14 cellular contexts compared by ENCODE assay signal in the genomic region with DNA sequence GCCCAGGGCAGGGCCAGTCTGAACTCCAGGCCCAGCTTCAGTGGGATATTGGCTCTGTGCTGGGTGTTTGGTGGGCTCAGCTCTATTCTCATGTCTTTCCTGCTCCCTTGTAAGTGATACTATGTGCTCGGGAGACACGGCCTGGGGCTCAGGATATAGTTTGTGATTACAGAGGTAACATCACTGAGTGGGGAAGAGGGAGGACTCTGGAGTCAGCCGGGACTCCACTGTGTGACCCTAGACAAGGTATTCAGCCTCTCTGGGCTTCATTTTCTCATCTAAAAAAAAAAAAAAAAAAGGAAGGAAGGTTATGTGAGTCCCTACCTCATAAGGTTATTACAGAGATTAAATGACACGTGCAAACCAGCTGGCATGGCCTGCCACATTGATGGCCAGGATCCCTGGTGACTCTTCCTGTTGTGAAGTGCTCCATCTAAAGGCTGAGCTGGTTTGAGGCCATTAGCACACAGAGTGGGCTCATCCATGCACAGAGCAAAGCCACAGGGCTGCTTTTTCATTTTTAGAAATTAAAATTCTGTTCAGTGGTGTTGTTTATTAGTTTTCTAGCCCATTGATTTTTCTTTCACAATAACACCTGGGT. TPM values are rescaled to one million over a fixed set of nuclear protein-coding genes. Genes with fewer than 3 reads are reported as not detected.
A peak's percentile ranks its signal among the peaks of the same experiment; 100 is the strongest.
DNase-seq lines count a peak whose midpoint lies in the region; ATAC-seq and TF ChIP-seq lines count a peak whose summit lies in the region.
"Had no signal": no experiment of that assay in that cellular context is flagged by ENCODE, and none has a peak within 500 bp of the region (broad histone marks: within the 10 kb centered on the region; RNA-seq: fewer than 3 reads in every experiment).

No MANE protein-coding gene starts in this region.

- no peak overlapping the region for H3K4me3 ChIP-seq in heart left ventricle
- no peak overlapping the region for H3K4me3 ChIP-seq in right atrium auricular region
- H3K4me3 ChIP-seq in RWPE2 (ENCODE audit: severe bottlenecking), result no peak overlapping the region
- H3K4me3 ChIP-seq in neural progenitor cell, result no peak overlapping the region
- no peak overlapping the region for H3K4me3 ChIP-seq in GM23338
- H3K4me3 ChIP-seq: esophagus squamous epithelium, SJSA1 had no signal

- H3F3A ChIP-seq in neural progenitor cell (ENCODE audit: low read depth), result no peaks in the 10 kb centered on the region
- 0 out of 2 replicates have a peak, but pooled peaks cover 6% of the 10 kb centered on the region for H3F3A ChIP-seq in GM23338 (replicated peaks; ENCODE audit: low read depth)

- H3K4me1 Mint-ChIP-seq in neural progenitor cell (peaks cover 30% of the 10 kb centered on the region), CD14-positive monocyte (no peaks in the 10 kb centered on the region), GM23338 (peaks cover 12% of the 10 kb centered on the region)
- H3K4me1 Mint-ChIP-seq: memory B cell had no signal

- H3K27ac Mint-ChIP-seq in neural progenitor cell (peak overlapping the region; percentile 75), CD14-positive monocyte (no peak overlapping the region), GM23338 (no peak overlapping the region)
- H3K27ac Mint-ChIP-seq: memory B cell had no signal

- no peaks in the 10 kb centered on the region for H3K36me3 Mint-ChIP-seq in neural progenitor cell
- no peaks in the 10 kb centered on the region for H3K36me3 Mint-ChIP-seq in CD14-positive monocyte
- H3K36me3 Mint-ChIP-seq in GM23338 (ENCODE audit: low read depth), result no peaks in the 10 kb centered on the region
- H3K36me3 Mint-ChIP-seq: memory B cell had no signal

- H3K27me3 ChIP-seq in heart left ventricle, result no peaks in the 10 kb centered on the region
- no peaks in the 10 kb centered on the region for H3K27me3 ChIP-seq in right atrium auricular region
- no peaks in the 10 kb centered on the region for H3K27me3 ChIP-seq in RWPE2 (ENCODE audit: insufficient read depth, poor library complexity, severe bottlenecking)
- no peaks in the 10 kb centered on the region for H3K27me3 ChIP-seq in neural progenitor cell
- H3K27me3 ChIP-seq in GM23338 (ENCODE audit: insufficient read depth), result no peaks in the 10 kb centered on the region
- H3K27me3 ChIP-seq: SJSA1 had no signal

- ATAC-seq in heart left ventricle (peak in 3 of 4 donors; percentile 32 to 60 (median 43)), RWPE2 (ENCODE audit: low read depth) (no peak), HG02678 (IDR thresholded peaks at IDR 0.05; ENCODE audit: unreplicated experiment) (no peak), GM23338 (no peak)

- H3K4me2 ChIP-seq in neural progenitor cell, result no peak overlapping the region
- no peak overlapping the region for H3K4me2 ChIP-seq in GM23338

- peak in 2 of 12 donors; percentile 10 to 17 for TF ChIP-seq CTCF in heart left ventricle (IDR thresholded peaks at IDR 0.05)
- TF ChIP-seq CTCF in right atrium auricular region (IDR thresholded peaks at IDR 0.05), result no peak
- peak; percentile 6 for TF ChIP-seq CTCF in RWPE2 (IDR thresholded peaks at IDR 0.05; ENCODE audit: poor library complexity, severe bottlenecking)
- no peak for TF ChIP-seq CTCF in neural progenitor cell (IDR thresholded peaks at IDR 0.05)
- TF ChIP-seq CTCF in CD14-positive monocyte (IDR thresholded peaks at IDR 0.05), result no peak
- TF ChIP-seq CTCF in GM23338 (conservative IDR thresholded peaks at IDR 0.05; ENCODE audit: low read depth in 2 of 2), result peak in 1 of 2 experiments; percentile 30; a peak in 1 of 4 replicates

- H4K20me1 ChIP-seq in neural progenitor cell (ENCODE audit: low read depth), result no peaks in the 10 kb centered on the region
- H4K20me1 ChIP-seq in GM23338 (replicated peaks; ENCODE audit: insufficient read depth), result no peaks in the 10 kb centered on the region

- H3K36me3 ChIP-seq in heart left ventricle (no peaks in the 10 kb centered on the region), right atrium auricular region (no peaks in the 10 kb centered on the region), RWPE2 (ENCODE audit: low read depth) (no peaks in the 10 kb centered on the region), neural progenitor cell (no peaks in the 10 kb centered on the region), GM23338 (ENCODE audit: insufficient read depth) (no peaks in the 10 kb centered on the region)
- H3K36me3 ChIP-seq: esophagus squamous epithelium, SJSA1 had no signal

- no peak for TF ChIP-seq POLR2A in heart left ventricle (IDR thresholded peaks at IDR 0.05)

- H2AFZ ChIP-seq in neural progenitor cell (replicated peaks), result no peak overlapping the region
- H2AFZ ChIP-seq in GM23338, result no peak overlapping the region

- H3K4me3 Mint-ChIP-seq in neural progenitor cell (no peak overlapping the region), CD14-positive monocyte (no peak overlapping the region), GM23338 (no peak overlapping the region)
- H3K4me3 Mint-ChIP-seq: memory B cell had no signal

- intact Hi-C loops in heart left ventricle (cut with DNase I), result no loop called here
- intact Hi-C loops in CD14-positive monocyte (cut with micrococcal nuclease), result no loop called here

- no peak overlapping the region for H3K9ac ChIP-seq in neural progenitor cell

- H3K27ac ChIP-seq in heart left ventricle, result peak overlapping the region in 1 of 12 donors; percentile 7
- H3K27ac ChIP-seq in right atrium auricular region, result no peak overlapping the region
- no peak overlapping the region for H3K27ac ChIP-seq in RWPE2 (ENCODE audit: poor library complexity, severe bottlenecking)
- no peak overlapping the region for H3K27ac ChIP-seq in neural progenitor cell
- no peak overlapping the region for H3K27ac ChIP-seq in GM23338 (ENCODE audit: low read depth)
- H3K27ac ChIP-seq: esophagus squamous epithelium, SJSA1 had no signal

- H3K27me3 Mint-ChIP-seq in neural progenitor cell (ENCODE audit: insufficient read depth, low read depth) (peaks cover 4% of the 10 kb centered on the region), CD14-positive monocyte (ENCODE audit: low read depth in 3 of 3) (peaks cover 0 to 3% (median 2%) of the 10 kb centered on the region in 3 donors), GM23338 (ENCODE audit: insufficient read depth, low read depth, poor library complexity) (peaks cover 3% of the 10 kb centered on the region)
- H3K27me3 Mint-ChIP-seq: memory B cell had no signal

- H3K9me3 ChIP-seq in heart left ventricle (no peaks in the 10 kb centered on the region), right atrium auricular region (no peaks in the 10 kb centered on the region), RWPE2 (ENCODE audit: severe bottlenecking) (no peaks in the 10 kb centered on the region), neural progenitor cell (ENCODE audit: low read depth) (no peaks in the 10 kb centered on the region)
- H3K9me3 ChIP-seq: esophagus squamous epithelium, SJSA1 had no signal

- DNase-seq in heart left ventricle, result no peak
- no peak for DNase-seq in right atrium auricular region (ENCODE audit: low spot score)
- DNase-seq in NCI-H146 (lab: John Stamatoyannopoulos, UW), result peak; percentile 59
- no peak for DNase-seq in RWPE2 (ENCODE audit: low spot score)
- DNase-seq in neural progenitor cell (ENCODE audit: low spot score), result no peak
- no peak for DNase-seq in CD14-positive monocyte (ENCODE audit: low spot score)
- DNase-seq in GM23338 (ENCODE audit: low spot score), result no peak
- DNase-seq: activated naive CD4-positive, alpha-beta T cell treated with anti-CD3 and anti-CD28 coated beads, Interleukin-2, amount 50 U/mL, for 16 hours; EL; esophagus squamous epithelium; NCI-H526 had no signal

- H3K9me3 Mint-ChIP-seq in neural progenitor cell (no peaks in the 10 kb centered on the region), CD14-positive monocyte (no peaks in the 10 kb centered on the region), GM23338 (no peaks in the 10 kb centered on the region)
- H3K9me3 Mint-ChIP-seq: memory B cell had no signal

- H3K79me2 ChIP-seq in neural progenitor cell (ENCODE audit: low read depth), result no peaks in the 10 kb centered on the region
- no peaks in the 10 kb centered on the region for H3K79me2 ChIP-seq in GM23338 (replicated peaks; ENCODE audit: insufficient read depth)

- H3K4me1 ChIP-seq in heart left ventricle, result peaks cover 0 to 23% (median 11%) of the 10 kb centered on the region in 12 donors
- H3K4me1 ChIP-seq in right atrium auricular region, result peaks cover 0 to 17% of the 10 kb centered on the region in 2 donors
- H3K4me1 ChIP-seq in RWPE2 (ENCODE audit: insufficient read depth, poor library complexity, severe bottlenecking), result peaks cover 33% of the 10 kb centered on the region
- peaks cover 4% of the 10 kb centered on the region for H3K4me1 ChIP-seq in neural progenitor cell
- peaks cover 13% of the 10 kb centered on the region for H3K4me1 ChIP-seq in GM23338 (ENCODE audit: insufficient read depth)

- 49 to 64% (median 58%) methylated on average over 4 of the region's 4 CpGs for WGBS in heart left ventricle, 4 donors

- H3K9me2 ChIP-seq in GM23338 (ENCODE audit: insufficient read depth), result no peaks in the 10 kb centered on the region

TF ChIP-seq in GM23338, 12 proteins besides CTCF, POLR2A, EP300 and RAD21 (continues in another document):
- TF ChIP-seq EZH2 (IDR thresholded peaks at IDR 0.05; ENCODE audit: low read depth, unreplicated experiment), result no peak

RNA-seq across cellular contexts. Expression of gene SLC13A4, which starts 15.7 kb away (rescaled TPM):
- 1 to 10 TPM in 2 of 9 donors, under 1 TPM in 6, not detected in 1; 0.09 to 1.5 (median 0.46) TPM for total RNA-seq in heart left ventricle
- polyA plus RNA-seq in heart left ventricle, result under 1 TPM; 0.08 to 0.91 TPM
- under 1 TPM in 1 of 2 donors, not detected in 1; 0.12 TPM for total RNA-seq in right atrium auricular region
- total RNA-seq in neural progenitor cell (ENCODE audit: low replicate concordance), result 0.28 and 1.9 TPM in 2 replicates
- not detected for polyA plus RNA-seq in CD14-positive monocyte
- total RNA-seq in GM23338 (2014; rRNA removed; shearing (Covaris generic)), result 1.7 and 2.4 TPM in 2 replicates
- polyA plus RNA-seq in GM23338 (2016; fragmentation: Nextera tagmentation; extraction: Ambion mirVana), result 2.3 TPM in 2 replicates
- total RNA-seq: SJSA1 had no signal

RNA-seq across cellular contexts. Expression of gene FAM180A, which starts 36.3 kb away (rescaled TPM):
- total RNA-seq in heart left ventricle, result 10 to 100 TPM in 8 of 9 donors, 1 to 10 TPM in 1; 7.9 to 63.5 (median 30.3) TPM
- 10 to 100 TPM; 12.4 to 16.7 TPM for polyA plus RNA-seq in heart left ventricle
- total RNA-seq in right atrium auricular region, result 1 to 10 TPM; 4.0 to 5.9 TPM
- not detected in 2 replicates for total RNA-seq in neural progenitor cell (ENCODE audit: low replicate concordance)
- polyA plus RNA-seq in CD14-positive monocyte, result not detected
- total RNA-seq in GM23338 (2014; rRNA removed; shearing (Covaris generic)), result not detected in 2 replicates
- polyA plus RNA-seq in GM23338 (2016; fragmentation: Nextera tagmentation; extraction: Ambion mirVana), result not detected in 2 replicates

RNA-seq across cellular contexts. Expression of gene STMP1, which starts 50.0 kb away (rescaled TPM):
- total RNA-seq in heart left ventricle (10 to 100 TPM; 14.7 to 34.7 (median 29.2) TPM), right atrium auricular region (10 to 100 TPM; 11.9 to 13.4 TPM), neural progenitor cell (ENCODE audit: low replicate concordance) (26.4 and 30.4 TPM in 2 replicates)
- polyA plus RNA-seq in heart left ventricle (10 to 100 TPM; 27.0 to 34.4 TPM), CD14-positive monocyte (100 to 1,000 TPM in 1 of 2 donors, 10 to 100 TPM in 1; 88.8 to 108 TPM), GM23338 (2016; fragmentation: Nextera tagmentation; extraction: Ambion mirVana) (71.8 and 78.4 TPM in 2 replicates)
- total RNA-seq in GM23338 (2014; rRNA removed; shearing (Covaris generic)), result 23.0 and 25.1 TPM in 2 replicates

Comparison
In these comparisons a context has a peak if more than half of its experiments do, and no peak if none do; other contexts are left out.
1. ATAC-seq: peak in heart left ventricle (3 of 4); none in RWPE2 (single experiment), HG02678 (single experiment) and GM23338 (single experiment).